Comparison of ENCODE assay signal across 2 cellular contexts in the genomic region with DNA sequence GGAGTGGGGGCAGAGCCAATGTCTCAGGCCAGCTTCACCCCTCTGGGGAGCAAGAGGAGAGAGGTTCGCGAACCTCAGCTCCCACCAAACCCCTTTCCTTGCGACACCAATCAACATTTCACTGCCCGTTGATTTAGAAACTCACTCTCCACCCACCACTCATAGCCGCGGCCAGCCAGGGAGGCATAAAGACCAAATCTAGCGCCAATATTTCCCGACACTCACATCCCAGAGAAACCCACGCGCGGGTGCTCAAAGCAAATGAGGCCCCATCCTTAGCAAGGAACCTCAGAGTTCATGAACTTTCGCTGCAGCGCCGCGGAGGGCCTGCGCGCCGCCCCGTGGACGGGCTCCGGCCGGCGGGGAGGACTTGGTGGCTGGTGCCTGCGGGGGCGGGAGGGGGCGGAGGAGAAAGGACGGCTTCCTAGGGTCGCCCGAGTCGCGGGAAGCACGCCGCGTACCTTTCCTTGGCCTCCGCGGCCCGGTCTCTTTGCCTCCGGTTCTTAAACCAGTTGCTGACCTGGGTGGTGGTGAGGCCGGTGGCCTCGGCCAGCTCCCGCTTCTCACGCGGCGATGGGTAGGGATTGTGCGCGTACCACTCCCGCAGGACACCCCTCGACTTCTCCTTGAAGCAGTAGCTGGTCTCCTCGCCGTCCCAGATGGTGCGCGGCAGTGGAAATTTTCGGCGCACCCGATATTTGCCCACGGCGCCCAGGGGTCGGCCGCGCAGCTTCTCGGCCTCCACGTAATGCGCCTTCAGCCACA.
TF ChIP-seq lines count a peak whose summit lies in the region.

No MANE protein-coding gene starts in this region.

TF ChIP-seq in SK-N-SH, 30 proteins besides CTCF, POLR2A, EP300 and RAD21 (continued from another document):
- TF ChIP-seq ELF1 (IDR thresholded peaks at IDR 0.05) (no peak), TEAD4 (IDR thresholded peaks at IDR 0.05; ENCODE audit: borderline replicate concordance, insufficient read depth) (no peak), GABPA (IDR thresholded peaks at IDR 0.05; ENCODE audit: low read depth) (no peak), TCF12 (IDR thresholded peaks at IDR 0.05) (no peak)

TF ChIP-seq in SK-N-SH treated with all-trans-retinoic acid at 6 μM for 48 hours, 23 proteins besides CTCF, POLR2A, EP300 and RAD21 (continued from another document):
- TF ChIP-seq, protein P1, sequence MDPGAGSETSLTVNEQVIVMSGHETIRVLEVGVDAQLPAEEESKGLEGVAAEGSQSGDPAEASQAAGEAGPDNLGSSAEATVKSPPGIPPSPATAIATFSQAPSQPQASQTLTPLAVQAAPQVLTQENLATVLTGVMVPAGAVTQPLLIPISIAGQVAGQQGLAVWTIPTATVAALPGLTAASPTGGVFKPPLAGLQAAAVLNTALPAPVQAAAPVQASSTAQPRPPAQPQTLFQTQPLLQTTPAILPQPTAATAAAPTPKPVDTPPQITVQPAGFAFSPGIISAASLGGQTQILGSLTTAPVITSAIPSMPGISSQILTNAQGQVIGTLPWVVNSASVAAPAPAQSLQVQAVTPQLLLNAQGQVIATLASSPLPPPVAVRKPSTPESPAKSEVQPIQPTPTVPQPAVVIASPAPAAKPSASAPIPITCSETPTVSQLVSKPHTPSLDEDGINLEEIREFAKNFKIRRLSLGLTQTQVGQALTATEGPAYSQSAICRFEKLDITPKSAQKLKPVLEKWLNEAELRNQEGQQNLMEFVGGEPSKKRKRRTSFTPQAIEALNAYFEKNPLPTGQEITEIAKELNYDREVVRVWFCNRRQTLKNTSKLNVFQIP (CRISPR knock-in tag; IDR thresholded peaks at IDR 0.05; ENCODE audit: borderline replicate concordance, low read depth): no peak
- TF ChIP-seq TOX (CRISPR knock-in tag; IDR thresholded peaks at IDR 0.05; ENCODE audit: borderline replicate concordance) (no peak), TCF4 (CRISPR knock-in tag; IDR thresholded peaks at IDR 0.05; ENCODE audit: borderline replicate concordance) (no peak), ESRRG (CRISPR knock-in tag; IDR thresholded peaks at IDR 0.05) (no peak), ARNTL (CRISPR knock-in tag; IDR thresholded peaks at IDR 0.05; ENCODE audit: borderline replicate concordance, low read depth) (no peak), SNAI2 (CRISPR knock-in tag; IDR thresholded peaks at IDR 0.05) (no peak), ZC3H10 (CRISPR knock-in tag; IDR thresholded peaks at IDR 0.05) (no peak), ZFP30 (CRISPR knock-in tag; IDR thresholded peaks at IDR 0.05) (no peak)
- TF ChIP-seq, protein P2, sequence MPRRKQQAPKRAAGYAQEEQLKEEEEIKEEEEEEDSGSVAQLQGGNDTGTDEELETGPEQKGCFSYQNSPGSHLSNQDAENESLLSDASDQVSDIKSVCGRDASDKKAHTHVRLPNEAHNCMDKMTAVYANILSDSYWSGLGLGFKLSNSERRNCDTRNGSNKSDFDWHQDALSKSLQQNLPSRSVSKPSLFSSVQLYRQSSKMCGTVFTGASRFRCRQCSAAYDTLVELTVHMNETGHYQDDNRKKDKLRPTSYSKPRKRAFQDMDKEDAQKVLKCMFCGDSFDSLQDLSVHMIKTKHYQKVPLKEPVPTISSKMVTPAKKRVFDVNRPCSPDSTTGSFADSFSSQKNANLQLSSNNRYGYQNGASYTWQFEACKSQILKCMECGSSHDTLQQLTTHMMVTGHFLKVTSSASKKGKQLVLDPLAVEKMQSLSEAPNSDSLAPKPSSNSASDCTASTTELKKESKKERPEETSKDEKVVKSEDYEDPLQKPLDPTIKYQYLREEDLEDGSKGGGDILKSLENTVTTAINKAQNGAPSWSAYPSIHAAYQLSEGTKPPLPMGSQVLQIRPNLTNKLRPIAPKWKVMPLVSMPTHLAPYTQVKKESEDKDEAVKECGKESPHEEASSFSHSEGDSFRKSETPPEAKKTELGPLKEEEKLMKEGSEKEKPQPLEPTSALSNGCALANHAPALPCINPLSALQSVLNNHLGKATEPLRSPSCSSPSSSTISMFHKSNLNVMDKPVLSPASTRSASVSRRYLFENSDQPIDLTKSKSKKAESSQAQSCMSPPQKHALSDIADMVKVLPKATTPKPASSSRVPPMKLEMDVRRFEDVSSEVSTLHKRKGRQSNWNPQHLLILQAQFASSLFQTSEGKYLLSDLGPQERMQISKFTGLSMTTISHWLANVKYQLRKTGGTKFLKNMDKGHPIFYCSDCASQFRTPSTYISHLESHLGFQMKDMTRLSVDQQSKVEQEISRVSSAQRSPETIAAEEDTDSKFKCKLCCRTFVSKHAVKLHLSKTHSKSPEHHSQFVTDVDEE (CRISPR knock-in tag; IDR thresholded peaks at IDR 0.05): no peak
